Comparison of ENCODE assay signal across 28 cellular contexts in the genomic region with DNA sequence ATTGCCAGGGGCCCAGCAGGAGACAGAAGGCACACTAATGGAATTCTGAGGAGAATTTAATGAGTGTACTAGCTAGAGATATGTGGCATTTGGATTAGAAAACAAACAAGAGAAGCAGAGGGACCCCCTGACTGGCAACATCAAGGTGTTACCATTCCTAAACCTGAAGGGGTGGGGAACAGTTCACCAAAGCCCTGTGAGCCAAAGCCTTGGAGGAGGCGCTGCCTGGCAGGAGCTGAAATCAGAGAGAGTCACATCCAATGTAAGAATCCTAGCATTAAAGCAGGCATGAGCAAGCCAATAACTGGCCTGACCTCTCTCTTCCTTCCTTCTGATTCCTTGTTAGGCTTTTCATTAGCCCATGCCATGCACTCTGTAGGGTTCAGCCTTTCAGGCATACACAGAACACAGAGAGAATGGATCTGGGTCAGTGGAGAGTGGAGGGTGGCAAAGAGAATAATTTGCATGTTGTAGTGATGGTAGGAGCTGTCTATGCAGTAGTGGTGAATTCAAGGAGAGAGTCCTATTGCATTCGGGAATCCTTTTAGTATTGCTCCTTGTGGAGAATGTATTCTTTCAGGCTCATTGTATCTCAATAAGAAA.
"Had no signal": no experiment of that assay in that cellular context is flagged by ENCODE, and none has a peak within 500 bp of the region (broad histone marks: within the 10 kb centered on the region; RNA-seq: fewer than 3 reads in every experiment).

No MANE protein-coding gene starts in this region.

- DNase-seq: activated CD4-positive, alpha-beta T cell treated with anti-CD3 and anti-CD28 coated beads, Interleukin-2, amount 10 ng/mL, durations not matched to agents 24 days and 14 days; activated CD4-positive, alpha-beta T cell treated with anti-CD3 and anti-CD28 coated beads, Interleukin-2, amount 50 U/mL, for 4 hours; activated CD8-positive, alpha-beta T cell treated with anti-CD3 and anti-CD28 coated beads for 36 hours; activated gamma-delta T cell treated with Interleukin-2 at 50 U/mL for 16 hours; activated naive CD4-positive, alpha-beta T cell treated with anti-CD3 and anti-CD28 coated beads for 36 hours; activated T-cell treated with anti-CD3 and anti-CD28 coated beads, Interleukin-2, amount 50 U/mL, for 24 hours; adrenal gland; body of pancreas; Kasumi-1; KG1; MG63; NCI-H1048; NCI-H1105 treated with DMSO at 0.1 percent for 48 hours; NCI-H1436 treated with DMSO at 0.1 percent for 48 hours; NCI-H1694 treated with DMSO at 0.1 percent for 48 hours; NCI-H2029; NCI-H345; NCI-H524 treated with DMSO at 0.1 percent for 48 hours; NCI-H748 treated with DMSO at 0.1 percent for 48 hours; Right ventricle myocardium superior; SW 1271; T-helper 1 cell; T1000; WERI-Rb-1 had no signal

- H3K27me3 ChIP-seq: adrenal gland, body of pancreas, MG63 had no signal

- H3K9me3 ChIP-seq: adrenal gland, body of pancreas, MG63 had no signal

- H3K9me3 Mint-ChIP-seq: activated CD4-positive, alpha-beta T cell treated with anti-CD3 and anti-CD28 coated beads, Interleukin-2, amount 10 ng/mL, durations not matched to agents 24 days and 14 days; activated CD8-positive, alpha-beta T cell treated with anti-CD3 and anti-CD28 coated beads for 36 hours; activated naive CD4-positive, alpha-beta T cell treated with anti-CD3 and anti-CD28 coated beads for 36 hours; activated naive CD4-positive, alpha-beta T cell treated with anti-CD3 and anti-CD28 coated beads, Interleukin-2, amount 50 U/mL, for 72 hours; activated T-cell treated with anti-CD3 and anti-CD28 coated beads, Interleukin-2, amount 50 U/mL, for 24 hours; activated T-helper 1 cell treated with anti-CD3 and anti-CD28 coated beads, Interleukin-12 subunit alpha, Interleukin-12 subunit beta, Interleukin-2, Interleukin-4 antibody, amounts not matched to agents 30 ng/mL and 10 ng/mL and 1 ng/mL, durations not matched to agents 14 hours and 24 hours and 36 hours; central memory CD8-positive, alpha-beta T cell had no signal

- H3K4me3 Mint-ChIP-seq: activated CD4-positive, alpha-beta T cell treated with anti-CD3 and anti-CD28 coated beads, Interleukin-2, amount 10 ng/mL, durations not matched to agents 24 days and 14 days; activated CD8-positive, alpha-beta T cell treated with anti-CD3 and anti-CD28 coated beads for 36 hours; activated naive CD4-positive, alpha-beta T cell treated with anti-CD3 and anti-CD28 coated beads for 36 hours; activated T-cell treated with anti-CD3 and anti-CD28 coated beads, Interleukin-2, amount 50 U/mL, for 24 hours; activated T-helper 1 cell treated with anti-CD3 and anti-CD28 coated beads, Interleukin-12 subunit alpha, Interleukin-12 subunit beta, Interleukin-2, Interleukin-4 antibody, amounts not matched to agents 30 ng/mL and 10 ng/mL and 1 ng/mL, durations not matched to agents 14 hours and 24 hours and 36 hours; central memory CD8-positive, alpha-beta T cell had no signal

- H3K4me1 ChIP-seq: adrenal gland, body of pancreas had no signal

- FAIRE-seq: astrocyte had no signal

- H3K4me1 Mint-ChIP-seq: central memory CD8-positive, alpha-beta T cell had no signal

- H3K36me3 Mint-ChIP-seq: activated naive CD4-positive, alpha-beta T cell treated with anti-CD3 and anti-CD28 coated beads, Interleukin-2, amount 50 U/mL, for 72 hours had no signal

- H3K27me3 Mint-ChIP-seq: activated CD8-positive, alpha-beta T cell treated with anti-CD3 and anti-CD28 coated beads for 36 hours; activated T-cell treated with anti-CD3 and anti-CD28 coated beads, Interleukin-2, amount 50 U/mL, for 24 hours had no signal

- H3K36me3 ChIP-seq: adrenal gland, MG63, WERI-Rb-1 had no signal

- H3K27ac ChIP-seq: adrenal gland, body of pancreas, WERI-Rb-1 had no signal

- H3K27ac Mint-ChIP-seq: activated CD4-positive, alpha-beta T cell treated with anti-CD3 and anti-CD28 coated beads, Interleukin-2, amount 10 ng/mL, durations not matched to agents 24 days and 14 days; activated CD8-positive, alpha-beta T cell treated with anti-CD3 and anti-CD28 coated beads for 36 hours; activated naive CD4-positive, alpha-beta T cell treated with anti-CD3 and anti-CD28 coated beads for 36 hours; activated naive CD4-positive, alpha-beta T cell treated with anti-CD3 and anti-CD28 coated beads, Interleukin-2, amount 50 U/mL, for 72 hours; activated T-cell treated with anti-CD3 and anti-CD28 coated beads, Interleukin-2, amount 50 U/mL, for 24 hours; activated T-helper 1 cell treated with anti-CD3 and anti-CD28 coated beads, Interleukin-12 subunit alpha, Interleukin-12 subunit beta, Interleukin-2, Interleukin-4 antibody, amounts not matched to agents 30 ng/mL and 10 ng/mL and 1 ng/mL, durations not matched to agents 14 hours and 24 hours and 36 hours had no signal

- H3K4me3 ChIP-seq: adrenal gland, body of pancreas, MG63 had no signal
